In genomic region chr3:27504749-27505148, GRCh38 we compare ENCODE assay signal across 24 cellular contexts. TPM values are rescaled to one million over a fixed set of nuclear protein-coding genes. Genes with fewer than 3 reads are reported as not detected.
DNase-seq lines count a peak whose midpoint lies in the region; ATAC-seq, FAIRE-seq and TF ChIP-seq lines count a peak whose summit lies in the region.
"Had no signal": no experiment of that assay in that cellular context is flagged by ENCODE, and none has a peak within 500 bp of the region (broad histone marks: within the 10 kb centered on the region; RNA-seq: fewer than 3 reads in every experiment).

No MANE protein-coding gene starts in this region.

- H3K4me3 Mint-ChIP-seq in astrocyte (ENCODE audit: unreplicated experiment) = no peak overlapping the region
- H3K4me3 Mint-ChIP-seq: activated CD4-positive, alpha-beta T cell treated with anti-CD3 and anti-CD28 coated beads, Interleukin-2, amount 10 ng/mL, durations not matched to agents 24 days and 14 days; activated naive CD4-positive, alpha-beta T cell treated with anti-CD3 and anti-CD28 coated beads, Interleukin-2, amount 10 ng/mL, durations not matched to agents 7 days and 5 days; activated T-helper 1 cell treated with anti-CD3 and anti-CD28 coated beads, Interleukin-12 subunit alpha, Interleukin-12 subunit beta, Interleukin-2, Interleukin-4 antibody, amounts not matched to agents 30 ng/mL and 10 ng/mL and 1 ng/mL, durations not matched to agents 14 hours and 24 hours and 36 hours; B cell; central memory CD8-positive, alpha-beta T cell; nephron had no signal

- ATAC-seq in HCT116 (no peak), lower lobe of right lung (peak; percentile 61 to 63), upper lobe of right lung (peak; percentile 61), HG03135 (IDR thresholded peaks at IDR 0.05; ENCODE audit: unreplicated experiment) (no peak), HG03025 (IDR thresholded peaks at IDR 0.05; ENCODE audit: low FRiP score, unreplicated experiment) (no peak)
- ATAC-seq in activated naive CD4-positive, alpha-beta T cell treated with anti-CD3 and anti-CD28 coated beads, Interleukin-2, amount 50 U/mL, for 72 hours = no peak
- ATAC-seq: gastroesophageal sphincter had no signal

- H3K4me1 Mint-ChIP-seq in astrocyte (ENCODE audit: low read depth, unreplicated experiment) = peaks cover 5% of the 10 kb centered on the region
- H3K4me1 Mint-ChIP-seq: activated naive CD4-positive, alpha-beta T cell treated with anti-CD3 and anti-CD28 coated beads, Interleukin-2, amount 10 ng/mL, durations not matched to agents 7 days and 5 days; B cell; central memory CD8-positive, alpha-beta T cell had no signal

- H2AFZ ChIP-seq in HCT116 (ENCODE audit: low read depth, low read length, poor library complexity, severe bottlenecking) (peak overlapping the region; percentile 61), astrocyte (ENCODE audit: low read depth, low read length) (peak overlapping the region; percentile 12)

- H3K4me2 ChIP-seq in HCT116 (ENCODE audit: low read length) (no peak overlapping the region), astrocyte (ENCODE audit: low read length) (peak overlapping the region; percentile 9)

- H4K20me1 ChIP-seq in HCT116 (ENCODE audit: insufficient read depth) (no peaks in the 10 kb centered on the region), astrocyte (ENCODE audit: insufficient read depth, low read length) (no peaks in the 10 kb centered on the region)

- no peaks in the 10 kb centered on the region for H3K27me3 Mint-ChIP-seq in astrocyte (ENCODE audit: low read depth, unreplicated experiment)
- H3K27me3 Mint-ChIP-seq: activated CD4-positive, alpha-beta T cell treated with anti-CD3 and anti-CD28 coated beads, Interleukin-2, amount 10 ng/mL, durations not matched to agents 24 days and 14 days; B cell; central memory CD8-positive, alpha-beta T cell had no signal

- no peak for TF ChIP-seq RAD21 in HCT116 (IDR thresholded peaks at IDR 0.05; ENCODE audit: low read depth)

- RAD21 ChIA-PET in HCT116 (lab: Charles Lee; ENCODE audit: low non-redundant PET in 1 of 2, low total read pairs in 2 of 2, uncharacterized antibody in 2 of 2, unreplicated experiment in 2 of 2) = no interaction called here

- POLR2A ChIA-PET in HCT116 (lab: Charles Lee) = no interaction called here

- no peaks in the 10 kb centered on the region for H3K9me3 ChIP-seq in HCT116 (ENCODE audit: control insufficient read depth in 1 of 2, insufficient read depth in 1 of 2, low read depth in 1 of 2, low read length in 2 of 2)
- H3K9me3 ChIP-seq in astrocyte (ENCODE audit: insufficient read depth, low read depth, low read length) = no peaks in the 10 kb centered on the region
- no peaks in the 10 kb centered on the region for H3K9me3 ChIP-seq in lower lobe of right lung
- no peaks in the 10 kb centered on the region for H3K9me3 ChIP-seq in upper lobe of right lung
- H3K9me3 ChIP-seq: gastroesophageal sphincter, sigmoid colon, stomach, upper lobe of left lung had no signal

- no peaks in the 10 kb centered on the region for H3K9me2 ChIP-seq in HCT116 (ENCODE audit: insufficient read depth)

- CTCF ChIA-PET in HCT116 (lab: Charles Lee) = no interaction called here

- TF ChIP-seq CTCF in HCT116 (IDR thresholded peaks at IDR 0.05 in 2 of 3, conservative IDR thresholded peaks at IDR 0.05 in 1 of 3; ENCODE audit: borderline replicate concordance in 1 of 3, insufficient read depth in 1 of 3, low read depth in 2 of 3, low read length in 2 of 3) = no peak
- no peak for TF ChIP-seq CTCF in astrocyte (IDR thresholded peaks at IDR 0.05; ENCODE audit: insufficient read depth, low read depth, low read length)
- no peak for TF ChIP-seq CTCF in lower lobe of right lung (IDR thresholded peaks at IDR 0.05)
- no peak for TF ChIP-seq CTCF in upper lobe of right lung (IDR thresholded peaks at IDR 0.05)

- H3K9ac ChIP-seq in HCT116 (ENCODE audit: low read length) = no peak overlapping the region
- H3K9ac ChIP-seq in astrocyte (ENCODE audit: low read length) = no peak overlapping the region

- no peak for TF ChIP-seq POLR2A in HCT116 (IDR thresholded peaks at IDR 0.05; ENCODE audit: borderline replicate concordance, extremely low read depth, insufficient read depth, insufficient read length)

- BruUV-seq in HCT116 (replicated peaks; lab: Mats Ljungman, UMichigan) = no TSS peak

- H3K27me3 ChIP-seq in HCT116 (ENCODE audit: insufficient read depth, low read length) (no peaks in the 10 kb centered on the region), astrocyte (ENCODE audit: insufficient read depth, low read length) (no peaks in the 10 kb centered on the region), lower lobe of right lung (ENCODE audit: low read depth) (no peaks in the 10 kb centered on the region), upper lobe of right lung (no peaks in the 10 kb centered on the region)
- H3K27me3 ChIP-seq: gastroesophageal sphincter, sigmoid colon, stomach, upper lobe of left lung had no signal

- no peaks in the 10 kb centered on the region for H3K36me3 Mint-ChIP-seq in astrocyte (ENCODE audit: low read depth, unreplicated experiment)
- no peaks in the 10 kb centered on the region for H3K36me3 Mint-ChIP-seq in activated naive CD4-positive, alpha-beta T cell treated with anti-CD3 and anti-CD28 coated beads, Interleukin-2, amount 50 U/mL, for 72 hours
- H3K36me3 Mint-ChIP-seq: activated naive CD4-positive, alpha-beta T cell treated with anti-CD3 and anti-CD28 coated beads, Interleukin-2, amount 10 ng/mL, durations not matched to agents 7 days and 5 days had no signal

- H3K36me3 ChIP-seq in HCT116 (ENCODE audit: control insufficient read depth in 1 of 2, insufficient read depth in 2 of 2, low read length in 2 of 2) (no peaks in the 10 kb centered on the region), astrocyte (ENCODE audit: insufficient read depth, low read length) (no peaks in the 10 kb centered on the region), lower lobe of right lung (no peaks in the 10 kb centered on the region), upper lobe of right lung (no peaks in the 10 kb centered on the region)
- H3K36me3 ChIP-seq: gastroesophageal sphincter, sigmoid colon, stomach, upper lobe of left lung had no signal

- H3K27ac ChIP-seq in HCT116 (ENCODE audit: low read depth, low read length) (no peak overlapping the region), astrocyte (ENCODE audit: low read depth, low read length) (no peak overlapping the region), lower lobe of right lung (no peak overlapping the region), upper lobe of right lung (no peak overlapping the region)
- H3K27ac ChIP-seq: gastroesophageal sphincter, stomach, VCaP had no signal

- H3K79me2 ChIP-seq in HCT116 (ENCODE audit: insufficient read depth, low read length) (no peaks in the 10 kb centered on the region), astrocyte (ENCODE audit: insufficient read depth, low read length) (no peaks in the 10 kb centered on the region)

- H3K4me1 ChIP-seq in HCT116 (ENCODE audit: control insufficient read depth in 1 of 2, insufficient read depth in 2 of 2, low read length in 2 of 2) (peaks cover 11 to 15% of the 10 kb centered on the region in 2 experiments), astrocyte (ENCODE audit: insufficient read depth, low read length) (peaks cover 7% of the 10 kb centered on the region), lower lobe of right lung (peaks cover 8% of the 10 kb centered on the region), upper lobe of right lung (peaks cover 9% of the 10 kb centered on the region)

- H3K4me3 ChIP-seq in HCT116 (replicated peaks in 1 of 2; ENCODE audit: low read depth in 1 of 2, low read length in 2 of 2) (no peak overlapping the region), astrocyte (ENCODE audit: insufficient read depth, low read depth, low read length) (no peak overlapping the region), lower lobe of right lung (no peak overlapping the region), upper lobe of right lung (no peak overlapping the region)
- H3K4me3 ChIP-seq: gastroesophageal sphincter, sigmoid colon, stomach, upper lobe of left lung had no signal

- DNase-seq in HCT116 (ENCODE audit: low read depth, low spot score) (no peak), astrocyte (ENCODE audit: low read depth) (peak; percentile 40), lower lobe of right lung (no peak), upper lobe of right lung (no peak), amniotic stem cell (lab: John Stamatoyannopoulos, UW) (no peak)
- DNase-seq in activated naive CD4-positive, alpha-beta T cell treated with anti-CD3 and anti-CD28 coated beads, Interleukin-2, amount 50 U/mL, for 72 hours (ENCODE audit: low spot score in 2 of 2) = no peak
- DNase-seq: activated CD4-positive, alpha-beta T cell treated with anti-CD3 and anti-CD28 coated beads, Interleukin-2, amount 10 ng/mL, durations not matched to agents 24 days and 14 days; activated naive CD4-positive, alpha-beta T cell treated with anti-CD3 and anti-CD28 coated beads, Interleukin-2, amount 10 ng/mL, durations not matched to agents 7 days and 5 days; hypothalamus; NCI-H1092 treated with DMSO at 0.1 percent for 48 hours; NCI-H187 treated with DMSO at 0.1 percent for 48 hours; NCI-H69; sigmoid colon; stomach; T-helper 2 cell; upper lobe of left lung had no signal

- no peaks in the 10 kb centered on the region for H3K9me3 Mint-ChIP-seq in astrocyte (ENCODE audit: unreplicated experiment)
- H3K9me3 Mint-ChIP-seq in activated naive CD4-positive, alpha-beta T cell treated with anti-CD3 and anti-CD28 coated beads, Interleukin-2, amount 50 U/mL, for 72 hours = no peaks in the 10 kb centered on the region
- H3K9me3 Mint-ChIP-seq: activated CD4-positive, alpha-beta T cell treated with anti-CD3 and anti-CD28 coated beads, Interleukin-2, amount 10 ng/mL, durations not matched to agents 24 days and 14 days; activated naive CD4-positive, alpha-beta T cell treated with anti-CD3 and anti-CD28 coated beads, Interleukin-2, amount 10 ng/mL, durations not matched to agents 7 days and 5 days; activated T-helper 1 cell treated with anti-CD3 and anti-CD28 coated beads, Interleukin-12 subunit alpha, Interleukin-12 subunit beta, Interleukin-2, Interleukin-4 antibody, amounts not matched to agents 30 ng/mL and 10 ng/mL and 1 ng/mL, durations not matched to agents 14 hours and 24 hours and 36 hours; central memory CD8-positive, alpha-beta T cell; nephron had no signal

- FAIRE-seq in astrocyte (lab: Jason Lieb, UNC) = no peak

- no peak overlapping the region for H3K27ac Mint-ChIP-seq in astrocyte (ENCODE audit: unreplicated experiment)
- H3K27ac Mint-ChIP-seq in activated naive CD4-positive, alpha-beta T cell treated with anti-CD3 and anti-CD28 coated beads, Interleukin-2, amount 50 U/mL, for 72 hours = no peak overlapping the region
- H3K27ac Mint-ChIP-seq: activated CD4-positive, alpha-beta T cell treated with anti-CD3 and anti-CD28 coated beads, Interleukin-2, amount 10 ng/mL, durations not matched to agents 24 days and 14 days; activated naive CD4-positive, alpha-beta T cell treated with anti-CD3 and anti-CD28 coated beads, Interleukin-2, amount 10 ng/mL, durations not matched to agents 7 days and 5 days; activated T-helper 1 cell treated with anti-CD3 and anti-CD28 coated beads, Interleukin-12 subunit alpha, Interleukin-12 subunit beta, Interleukin-2, Interleukin-4 antibody, amounts not matched to agents 30 ng/mL and 10 ng/mL and 1 ng/mL, durations not matched to agents 14 hours and 24 hours and 36 hours; B cell; nephron had no signal

- intact Hi-C loops in HCT116 (cut with micrococcal nuclease) (no loop called here), lower lobe of right lung (cut with DNase I) (no loop called here), upper lobe of right lung (cut with DNase I) (no loop called here)

RNA-seq across cellular contexts. Expression of gene SLC4A7, which starts 20.6 kb away (rescaled TPM):
- 37.6 TPM for total RNA-seq in HCT116 (2021; ENCODE audit: unreplicated experiment)
- 9.7 and 12.0 TPM in 2 replicates for polyA plus RNA-seq in HCT116 (2012)
- total RNA-seq in astrocyte = 66.7 and 68.7 TPM in 2 replicates
- total RNA-seq in lower lobe of right lung = 17.2 TPM
- 15.0 TPM for total RNA-seq in upper lobe of right lung
- 10 to 100 TPM; 37.5 to 57.0 TPM for total RNA-seq in activated naive CD4-positive, alpha-beta T cell treated with anti-CD3 and anti-CD28 coated beads, Interleukin-2, amount 50 U/mL, for 72 hours

Comparison
In these comparisons a context has a peak if more than half of its experiments do, and no peak if none do; other contexts are left out.
1. ATAC-seq: peak in lower lobe of right lung (2 of 2) and upper lobe of right lung (single experiment); none in HCT116 (single experiment), activated naive CD4-positive, alpha-beta T cell treated with anti-CD3 and anti-CD28 coated beads, Interleukin-2, amount 50 U/mL, for 72 hours (0 of 2), HG03135 (single experiment) and HG03025 (single experiment).